In genomic region chr15:74815121-74815933, GRCh38 we compare ENCODE assay signal across 14 cellular contexts. TPM values are rescaled to one million over a fixed set of nuclear protein-coding genes. Genes with fewer than 3 reads are reported as not detected.
DNase-seq lines count a peak whose midpoint lies in the region; ATAC-seq, FAIRE-seq and TF ChIP-seq lines count a peak whose summit lies in the region.
"Had no signal": no experiment of that assay in that cellular context is flagged by ENCODE, and none has a peak within 500 bp of the region (broad histone marks: within the 10 kb centered on the region; RNA-seq: fewer than 3 reads in every experiment).

No MANE protein-coding gene starts in this region.

- TF ChIP-seq POLR2A in A549 (IDR thresholded peaks at IDR 0.05; ENCODE audit: low read length) (no peak), HepG2 (IDR thresholded peaks at IDR 0.05; ENCODE audit: insufficient read depth in 1 of 2, low read depth in 2 of 2, low read length in 2 of 2) (no peak)

- H4K20me1 ChIP-seq in HepG2 (ENCODE audit: insufficient read depth, low read length): no peaks in the 10 kb centered on the region
- H4K20me1 ChIP-seq: BLaER1 had no signal

- no peak for FAIRE-seq in A549 (lab: Jason Lieb, UNC)
- no peak for FAIRE-seq in HepG2 (lab: Jason Lieb, UNC)
- no peak for FAIRE-seq in urothelium cell line (lab: Jason Lieb, UNC)

- peaks cover 4% of the 10 kb centered on the region for H3K4me1 Mint-ChIP-seq in activated T-helper 17 cell treated with anti-CD3 and anti-CD28 coated beads, Interleukin-2, amount 50 U/mL, for 72 hours

- 67% methylated on average over 10 of the region's 10 CpGs for WGBS in A549 (ENCODE audit: missing lambda C conversion rate)
- WGBS in HepG2 (ENCODE audit: low lambda C conversion rate): 34% methylated on average over 9 of the region's 10 CpGs

- no TSS peak for BruUV-seq in HepG2 (replicated peaks; lab: Mats Ljungman, UMichigan)

- H3K27ac ChIP-seq in A549 (no peak overlapping the region), HepG2 (ENCODE audit: extremely low read length, insufficient read depth, low read length) (no peak overlapping the region)
- H3K27ac ChIP-seq: BLaER1 had no signal

- TF ChIP-seq RAD21 in A549 (conservative IDR thresholded peaks at IDR 0.05 in 1 of 2, IDR thresholded peaks at IDR 0.05 in 1 of 2): no peak
- TF ChIP-seq RAD21 in HepG2 (CRISPR knock-in tag; IDR thresholded peaks at IDR 0.05): no peak

- peak in 1 of 2 experiments; percentile 5; a peak in 1 of 6 replicates for ATAC-seq in A549
- ATAC-seq in activated T-helper 17 cell treated with anti-CD3 and anti-CD28 coated beads, Interleukin-2, amount 50 U/mL, for 72 hours (replicated peaks): no peak
- ATAC-seq in HepG2: no peak
- ATAC-seq in HG03565 (IDR thresholded peaks at IDR 0.05; ENCODE audit: unreplicated experiment): no peak
- ATAC-seq in HG03159 (IDR thresholded peaks at IDR 0.05; ENCODE audit: unreplicated experiment): no peak

- H3K4me1 ChIP-seq in A549 (peaks cover 14% of the 10 kb centered on the region), HepG2 (ENCODE audit: insufficient read depth, low read length) (peaks cover 40% of the 10 kb centered on the region)

- H3K9me3 ChIP-seq in A549: no peaks in the 10 kb centered on the region
- no peaks in the 10 kb centered on the region for H3K9me3 ChIP-seq in HepG2 (ENCODE audit: low read length)
- H3K9me3 ChIP-seq: BLaER1, esophagus squamous epithelium had no signal

- intact Hi-C loops in HepG2 (cut with micrococcal nuclease; ENCODE audit: unreplicated experiment): loop anchor here (5.0 kb wide), 1 partner anchor 33 kb away; the partner anchor contains the start of gene CSK

- H3K79me2 ChIP-seq in HepG2 (ENCODE audit: insufficient read depth, low read length): no peaks in the 10 kb centered on the region

- POLR2A ChIA-PET in A549 (lab: Yijun Ruan, JAX) (no interaction called here), HepG2 (lab: Yijun Ruan, JAX) (no interaction called here)

- no peak overlapping the region for H3K4me3 Mint-ChIP-seq in activated T-helper 17 cell treated with anti-CD3 and anti-CD28 coated beads, Interleukin-2, amount 50 U/mL, for 72 hours

- TF ChIP-seq CTCF in A549 (IDR thresholded peaks at IDR 0.05) (no peak), HepG2 (CRISPR knock-in tag; IDR thresholded peaks at IDR 0.05) (no peak)

- no peak overlapping the region for H3K9ac ChIP-seq in HepG2 (ENCODE audit: insufficient read depth, low read depth, low read length)
- H3K9ac ChIP-seq: BLaER1 had no signal

- in situ Hi-C loops in HepG2 (cut with HindIII; ENCODE audit: extremely low pct_ligation_motif_present, low pct_unique_long_range_greater_than_20kb): no loop called here

- CTCF ChIA-PET in A549 (lab: Yijun Ruan, JAX): interaction anchor here (65.6 to 66.7 kb wide), 2 partner anchors 4 to 24 kb away, joined by 1908 read pairs; partner anchors contain the start of genes CPLX3, CSK, LMAN1L and ULK3
- CTCF ChIA-PET in HepG2 (lab: Yijun Ruan, JAX; ENCODE audit: low intra/inter-chr PET ratio, low total read pairs): no interaction called here

- DNase-seq in A549 (ENCODE audit: low read depth in 1 of 2, low spot score in 1 of 2) (no peak), HT-29 (ENCODE audit: low spot score) (peak; percentile 74), HepG2 (ENCODE audit: low spot score) (no peak), urothelium cell line (ENCODE audit: low spot score) (no peak), NCI-H510A (lab: John Stamatoyannopoulos, UW) (no peak)
- DNase-seq: esophagus squamous epithelium; NCI-H1105; NCI-H774; stimulated activated naive CD4-positive, alpha-beta T cell; SW 1271 had no signal

- H2AFZ ChIP-seq in HepG2 (ENCODE audit: low read length): no peak overlapping the region

- H3K4me3 ChIP-seq in A549 (no peak overlapping the region), HepG2 (replicated peaks in 1 of 3; ENCODE audit: insufficient read depth in 1 of 3, low read depth in 2 of 3, low read length in 3 of 3) (no peak overlapping the region)
- H3K4me3 ChIP-seq: BLaER1, esophagus squamous epithelium had no signal

- H3K27me3 ChIP-seq in HepG2 (ENCODE audit: control insufficient read depth in 1 of 2, insufficient read depth in 2 of 2, low read length in 2 of 2): peaks cover under 1 to 8% of the 10 kb centered on the region in 2 experiments; a peak in 2 of 5 replicates
- H3K27me3 ChIP-seq: BLaER1, esophagus squamous epithelium had no signal

- H3K36me3 Mint-ChIP-seq in activated T-helper 17 cell treated with anti-CD3 and anti-CD28 coated beads, Interleukin-2, amount 50 U/mL, for 72 hours (ENCODE audit: low read depth): no peaks in the 10 kb centered on the region

- TF ChIP-seq EP300 in A549 (IDR thresholded peaks at IDR 0.05) (no peak), HepG2 (IDR thresholded peaks at IDR 0.05; ENCODE audit: low read depth in 2 of 2, low read length in 2 of 2) (no peak), HepG2 (CRISPR knock-in tag; IDR thresholded peaks at IDR 0.05; ENCODE audit: borderline replicate concordance) (no peak)

- H3K9me3 Mint-ChIP-seq in activated T-helper 17 cell treated with anti-CD3 and anti-CD28 coated beads, Interleukin-2, amount 50 U/mL, for 72 hours: no peaks in the 10 kb centered on the region

- H3K27ac Mint-ChIP-seq in activated T-helper 17 cell treated with anti-CD3 and anti-CD28 coated beads, Interleukin-2, amount 50 U/mL, for 72 hours: peak overlapping the region; percentile 79

- H3K27me3 Mint-ChIP-seq in activated T-helper 17 cell treated with anti-CD3 and anti-CD28 coated beads, Interleukin-2, amount 50 U/mL, for 72 hours: no peaks in the 10 kb centered on the region

- no peak overlapping the region for H3K4me2 ChIP-seq in A549
- no peak overlapping the region for H3K4me2 ChIP-seq in HepG2 (ENCODE audit: low read depth, low read length)
- H3K4me2 ChIP-seq: BLaER1 had no signal

- no peaks in the 10 kb centered on the region for H3K36me3 ChIP-seq in HepG2 (replicated peaks in 1 of 2; ENCODE audit: control insufficient read depth in 1 of 2, insufficient read depth in 2 of 2, low read length in 2 of 2)
- H3K36me3 ChIP-seq: BLaER1, esophagus squamous epithelium had no signal

RNA-seq across cellular contexts. Expression of gene LMAN1L, which starts 2.7 kb away (rescaled TPM):
- polyA plus RNA-seq in A549 (2011; rRNA removed) (not detected in 2 replicates), A549 (2017; fragmentation: RNase III; extraction: RNeasy Plus Mini Kit Qiagen cat#74134 plus additional on column Dnase treatment) (not detected in 3 replicates), HepG2 (2011; rRNA removed) (not detected in 2 replicates)
- polyA plus RNA-seq in A549 (2012; cell fraction: cytosol; rRNA removed): not detected in 2 replicates
- 0.16 and 0.47 TPM in 2 replicates for polyA plus RNA-seq in A549 (2012; cell fraction: nucleus; rRNA removed)
- polyA minus RNA-seq in A549 (2011; rRNA and poly(A)+ RNA removed): 0.08 TPM in 1 of 2 replicates, not detected in the other
- not detected in 2 replicates for total RNA-seq in HT-29 (2014; rRNA removed; shearing (Covaris generic))
- 1 to 10 TPM in 1 of 2 donors, under 1 TPM in 1; 0.82 to 1.6 TPM for total RNA-seq in activated T-helper 17 cell treated with anti-CD3 and anti-CD28 coated beads, Interleukin-2, amount 50 U/mL, for 72 hours
- not detected in 2 replicates for total RNA-seq in HepG2 (2016; rRNA removed; fragmentation: Illumina TruSeq; extraction: Trizol)
- total RNA-seq in HepG2 (2016; cell fraction: cytosol; rRNA removed; fragmentation: Illumina TruSeq; extraction: Trizol; ENCODE audit: low read depth): not detected in 2 replicates
- not detected in 2 replicates for total RNA-seq in HepG2 (2016; cell fraction: insoluble cytoplasmic fraction; rRNA removed; fragmentation: Illumina TruSeq; extraction: Trizol)
- total RNA-seq in HepG2 (2016; cell fraction: membrane; rRNA removed; fragmentation: Illumina TruSeq; extraction: Trizol): not detected in 2 replicates
- not detected in 2 replicates for total RNA-seq in HepG2 (2016; cell fraction: nucleus; rRNA removed; fragmentation: Illumina TruSeq; extraction: Trizol)
- polyA plus RNA-seq in HepG2 (2011; cell fraction: cytosol; rRNA removed): not detected in 2 replicates
- 0.17 and 0.26 TPM in 2 replicates for polyA plus RNA-seq in HepG2 (2011; cell fraction: nucleus; rRNA removed)
- polyA plus RNA-seq in HepG2 (2012): not detected in 2 replicates
- polyA plus RNA-seq in HepG2 (2016; cell fraction: cytosol; fragmentation: Illumina TruSeq; extraction: Trizol; ENCODE audit: low read depth): not detected in 2 replicates
- polyA plus RNA-seq in HepG2 (2016; cell fraction: insoluble cytoplasmic fraction; fragmentation: Illumina TruSeq; extraction: Trizol; ENCODE audit: low read depth): not detected in 2 replicates
- polyA plus RNA-seq in HepG2 (2016; cell fraction: membrane; fragmentation: Illumina TruSeq; extraction: Trizol; ENCODE audit: low read depth): not detected in 2 replicates
- not detected in 2 replicates for polyA plus RNA-seq in HepG2 (2016; cell fraction: nucleus; fragmentation: Illumina TruSeq; extraction: Trizol; ENCODE audit: insufficient read depth, low read depth)
- polyA minus RNA-seq in HepG2 (2011; rRNA and poly(A)+ RNA removed; ENCODE audit: low replicate concordance): 0.07 TPM in 1 of 2 replicates, not detected in the other
- not detected in 2 replicates for polyA minus RNA-seq in HepG2 (2011; cell fraction: cytosol; rRNA and poly(A)+ RNA removed)
- not detected in 2 replicates for polyA minus RNA-seq in HepG2 (2011; cell fraction: nucleus; rRNA and poly(A)+ RNA removed)

RNA-seq across cellular contexts. Expression of gene CPLX3, which starts 11.1 kb away (rescaled TPM):
- polyA plus RNA-seq in A549 (2011; rRNA removed) (0.05 TPM in 1 of 2 replicates, not detected in the other), A549 (2017; fragmentation: RNase III; extraction: RNeasy Plus Mini Kit Qiagen cat#74134 plus additional on column Dnase treatment) (not detected in 3 replicates), HepG2 (2011; rRNA removed) (not detected in 2 replicates)
- not detected in 2 replicates for polyA plus RNA-seq in A549 (2012; cell fraction: cytosol; rRNA removed)
- 0.08 TPM in 1 of 2 replicates, not detected in the other for polyA plus RNA-seq in A549 (2012; cell fraction: nucleus; rRNA removed)
- polyA minus RNA-seq in A549 (2011; rRNA and poly(A)+ RNA removed): not detected in 2 replicates
- total RNA-seq in HT-29 (2014; rRNA removed; shearing (Covaris generic)): 0.13 and 0.25 TPM in 2 replicates
- under 1 TPM; 0.15 to 0.19 TPM for total RNA-seq in activated T-helper 17 cell treated with anti-CD3 and anti-CD28 coated beads, Interleukin-2, amount 50 U/mL, for 72 hours
- total RNA-seq in HepG2 (2016; rRNA removed; fragmentation: Illumina TruSeq; extraction: Trizol): not detected in 2 replicates
- not detected in 2 replicates for total RNA-seq in HepG2 (2016; cell fraction: cytosol; rRNA removed; fragmentation: Illumina TruSeq; extraction: Trizol; ENCODE audit: low read depth)
- total RNA-seq in HepG2 (2016; cell fraction: insoluble cytoplasmic fraction; rRNA removed; fragmentation: Illumina TruSeq; extraction: Trizol): not detected in 2 replicates
- not detected in 2 replicates for total RNA-seq in HepG2 (2016; cell fraction: membrane; rRNA removed; fragmentation: Illumina TruSeq; extraction: Trizol)
- not detected in 2 replicates for total RNA-seq in HepG2 (2016; cell fraction: nucleus; rRNA removed; fragmentation: Illumina TruSeq; extraction: Trizol)
- not detected in 2 replicates for polyA plus RNA-seq in HepG2 (2011; cell fraction: cytosol; rRNA removed)
- 0.05 TPM in 1 of 2 replicates, not detected in the other for polyA plus RNA-seq in HepG2 (2011; cell fraction: nucleus; rRNA removed)
- polyA plus RNA-seq in HepG2 (2012): not detected in 2 replicates
- polyA plus RNA-seq in HepG2 (2016; cell fraction: cytosol; fragmentation: Illumina TruSeq; extraction: Trizol; ENCODE audit: low read depth): not detected in 2 replicates
- polyA plus RNA-seq in HepG2 (2016; cell fraction: insoluble cytoplasmic fraction; fragmentation: Illumina TruSeq; extraction: Trizol; ENCODE audit: low read depth): not detected in 2 replicates
- polyA plus RNA-seq in HepG2 (2016; cell fraction: membrane; fragmentation: Illumina TruSeq; extraction: Trizol; ENCODE audit: low read depth): not detected in 2 replicates
- not detected in 2 replicates for polyA plus RNA-seq in HepG2 (2016; cell fraction: nucleus; fragmentation: Illumina TruSeq; extraction: Trizol; ENCODE audit: insufficient read depth, low read depth)
- not detected in 2 replicates for polyA minus RNA-seq in HepG2 (2011; rRNA and poly(A)+ RNA removed; ENCODE audit: low replicate concordance)
- polyA minus RNA-seq in HepG2 (2011; cell fraction: cytosol; rRNA and poly(A)+ RNA removed): not detected in 2 replicates
- not detected in 2 replicates for polyA minus RNA-seq in HepG2 (2011; cell fraction: nucleus; rRNA and poly(A)+ RNA removed)

RNA-seq across cellular contexts. Expression of gene ULK3, which starts 27.6 kb away (rescaled TPM):
- polyA plus RNA-seq in A549 (2011; rRNA removed) (48.9 and 58.4 TPM in 2 replicates), A549 (2017; fragmentation: RNase III; extraction: RNeasy Plus Mini Kit Qiagen cat#74134 plus additional on column Dnase treatment) (23.0 to 28.1 TPM (median 28.0 TPM) in 3 replicates), HepG2 (2011; rRNA removed) (23.7 and 25.1 TPM in 2 replicates)
- 42.6 and 54.4 TPM in 2 replicates for polyA plus RNA-seq in A549 (2012; cell fraction: cytosol; rRNA removed)
- polyA plus RNA-seq in A549 (2012; cell fraction: nucleus; rRNA removed): 338 and 363 TPM in 2 replicates
- 35.4 and 62.0 TPM in 2 replicates for polyA minus RNA-seq in A549 (2011; rRNA and poly(A)+ RNA removed)
- total RNA-seq in HT-29 (2014; rRNA removed; shearing (Covaris generic)): 96.4 and 97.0 TPM in 2 replicates
- 10 to 100 TPM; 44.1 to 46.7 TPM for total RNA-seq in activated T-helper 17 cell treated with anti-CD3 and anti-CD28 coated beads, Interleukin-2, amount 50 U/mL, for 72 hours
- total RNA-seq in HepG2 (2016; rRNA removed; fragmentation: Illumina TruSeq; extraction: Trizol): 8.2 and 15.2 TPM in 2 replicates
- 7.6 and 8.1 TPM in 2 replicates for total RNA-seq in HepG2 (2016; cell fraction: cytosol; rRNA removed; fragmentation: Illumina TruSeq; extraction: Trizol; ENCODE audit: low read depth)
- total RNA-seq in HepG2 (2016; cell fraction: insoluble cytoplasmic fraction; rRNA removed; fragmentation: Illumina TruSeq; extraction: Trizol): 8.9 and 14.6 TPM in 2 replicates
- 17.8 and 17.9 TPM in 2 replicates for total RNA-seq in HepG2 (2016; cell fraction: membrane; rRNA removed; fragmentation: Illumina TruSeq; extraction: Trizol)
- total RNA-seq in HepG2 (2016; cell fraction: nucleus; rRNA removed; fragmentation: Illumina TruSeq; extraction: Trizol): 13.8 and 17.0 TPM in 2 replicates
- 10.1 and 12.4 TPM in 2 replicates for polyA plus RNA-seq in HepG2 (2011; cell fraction: cytosol; rRNA removed)
- polyA plus RNA-seq in HepG2 (2011; cell fraction: nucleus; rRNA removed): 149 and 163 TPM in 2 replicates
- 11.8 and 16.1 TPM in 2 replicates for polyA plus RNA-seq in HepG2 (2012)
- 9.7 and 10.4 TPM in 2 replicates for polyA plus RNA-seq in HepG2 (2016; cell fraction: cytosol; fragmentation: Illumina TruSeq; extraction: Trizol; ENCODE audit: low read depth)
- 7.6 and 10.2 TPM in 2 replicates for polyA plus RNA-seq in HepG2 (2016; cell fraction: insoluble cytoplasmic fraction; fragmentation: Illumina TruSeq; extraction: Trizol; ENCODE audit: low read depth)
- polyA plus RNA-seq in HepG2 (2016; cell fraction: membrane; fragmentation: Illumina TruSeq; extraction: Trizol; ENCODE audit: low read depth): 15.2 and 26.1 TPM in 2 replicates
- 43.8 and 44.9 TPM in 2 replicates for polyA plus RNA-seq in HepG2 (2016; cell fraction: nucleus; fragmentation: Illumina TruSeq; extraction: Trizol; ENCODE audit: insufficient read depth, low read depth)
- polyA minus RNA-seq in HepG2 (2011; rRNA and poly(A)+ RNA removed; ENCODE audit: low replicate concordance): 13.8 and 70.3 TPM in 2 replicates
- 4.8 and 5.1 TPM in 2 replicates for polyA minus RNA-seq in HepG2 (2011; cell fraction: cytosol; rRNA and poly(A)+ RNA removed)
- 11.6 and 13.2 TPM in 2 replicates for polyA minus RNA-seq in HepG2 (2011; cell fraction: nucleus; rRNA and poly(A)+ RNA removed)

RNA-seq across cellular contexts. Expression of gene CSK, which starts 33.4 kb away (rescaled TPM):
- 17.8 and 22.2 TPM in 2 replicates for polyA plus RNA-seq in A549 (2011; rRNA removed)
- 55.3 and 62.7 TPM in 2 replicates for polyA plus RNA-seq in A549 (2012; cell fraction: cytosol; rRNA removed)
- 86.8 and 128 TPM in 2 replicates for polyA plus RNA-seq in A549 (2012; cell fraction: nucleus; rRNA removed)
- polyA plus RNA-seq in A549 (2017; fragmentation: RNase III; extraction: RNeasy Plus Mini Kit Qiagen cat#74134 plus additional on column Dnase treatment): 56.7 to 63.0 TPM (median 61.6 TPM) in 3 replicates
- 42.9 and 46.8 TPM in 2 replicates for polyA minus RNA-seq in A549 (2011; rRNA and poly(A)+ RNA removed)
- 54.7 and 60.2 TPM in 2 replicates for total RNA-seq in HT-29 (2014; rRNA removed; shearing (Covaris generic))
- total RNA-seq in activated T-helper 17 cell treated with anti-CD3 and anti-CD28 coated beads, Interleukin-2, amount 50 U/mL, for 72 hours: 100 to 1,000 TPM; 176 to 316 TPM
- total RNA-seq in HepG2 (2016; rRNA removed; fragmentation: Illumina TruSeq; extraction: Trizol): 20.6 and 21.3 TPM in 2 replicates
- 8.5 and 9.2 TPM in 2 replicates for total RNA-seq in HepG2 (2016; cell fraction: cytosol; rRNA removed; fragmentation: Illumina TruSeq; extraction: Trizol; ENCODE audit: low read depth)
- total RNA-seq in HepG2 (2016; cell fraction: insoluble cytoplasmic fraction; rRNA removed; fragmentation: Illumina TruSeq; extraction: Trizol): 17.5 and 21.5 TPM in 2 replicates
- total RNA-seq in HepG2 (2016; cell fraction: membrane; rRNA removed; fragmentation: Illumina TruSeq; extraction: Trizol): 24.6 and 31.5 TPM in 2 replicates
- 22.6 and 23.4 TPM in 2 replicates for total RNA-seq in HepG2 (2016; cell fraction: nucleus; rRNA removed; fragmentation: Illumina TruSeq; extraction: Trizol)
- 12.5 and 18.8 TPM in 2 replicates for polyA plus RNA-seq in HepG2 (2011; rRNA removed)
- 13.9 and 14.0 TPM in 2 replicates for polyA plus RNA-seq in HepG2 (2011; cell fraction: cytosol; rRNA removed)
- polyA plus RNA-seq in HepG2 (2011; cell fraction: nucleus; rRNA removed): 67.4 and 72.0 TPM in 2 replicates
- 26.5 and 39.5 TPM in 2 replicates for polyA plus RNA-seq in HepG2 (2012)
- 10.3 and 12.4 TPM in 2 replicates for polyA plus RNA-seq in HepG2 (2016; cell fraction: cytosol; fragmentation: Illumina TruSeq; extraction: Trizol; ENCODE audit: low read depth)
- 42.9 and 49.6 TPM in 2 replicates for polyA plus RNA-seq in HepG2 (2016; cell fraction: insoluble cytoplasmic fraction; fragmentation: Illumina TruSeq; extraction: Trizol; ENCODE audit: low read depth)
- polyA plus RNA-seq in HepG2 (2016; cell fraction: membrane; fragmentation: Illumina TruSeq; extraction: Trizol; ENCODE audit: low read depth): 24.4 and 34.3 TPM in 2 replicates
- polyA plus RNA-seq in HepG2 (2016; cell fraction: nucleus; fragmentation: Illumina TruSeq; extraction: Trizol; ENCODE audit: insufficient read depth, low read depth): 80.5 and 84.1 TPM in 2 replicates
- 34.0 and 51.8 TPM in 2 replicates for polyA minus RNA-seq in HepG2 (2011; rRNA and poly(A)+ RNA removed; ENCODE audit: low replicate concordance)
- polyA minus RNA-seq in HepG2 (2011; cell fraction: cytosol; rRNA and poly(A)+ RNA removed): 19.3 and 20.3 TPM in 2 replicates
- 23.4 and 28.1 TPM in 2 replicates for polyA minus RNA-seq in HepG2 (2011; cell fraction: nucleus; rRNA and poly(A)+ RNA removed)

RNA-seq across cellular contexts. Expression of gene SCAMP2, which starts 57.8 kb away (rescaled TPM):
- polyA plus RNA-seq in A549 (2011; rRNA removed) (128 TPM in 2 replicates), A549 (2017; fragmentation: RNase III; extraction: RNeasy Plus Mini Kit Qiagen cat#74134 plus additional on column Dnase treatment) (40.4 to 43.3 TPM (median 41.5 TPM) in 3 replicates), HepG2 (2011; rRNA removed) (121 and 137 TPM in 2 replicates)
- 66.6 and 93.6 TPM in 2 replicates for polyA plus RNA-seq in A549 (2012; cell fraction: cytosol; rRNA removed)
- polyA plus RNA-seq in A549 (2012; cell fraction: nucleus; rRNA removed): 96.7 and 99.0 TPM in 2 replicates
- 199 and 259 TPM in 2 replicates for polyA minus RNA-seq in A549 (2011; rRNA and poly(A)+ RNA removed)
- total RNA-seq in HT-29 (2014; rRNA removed; shearing (Covaris generic)): 45.6 and 57.4 TPM in 2 replicates
- total RNA-seq in activated T-helper 17 cell treated with anti-CD3 and anti-CD28 coated beads, Interleukin-2, amount 50 U/mL, for 72 hours: 100 to 1,000 TPM in 1 of 2 donors, 10 to 100 TPM in 1; 87.1 to 111 TPM
- total RNA-seq in HepG2 (2016; rRNA removed; fragmentation: Illumina TruSeq; extraction: Trizol): 23.6 and 34.8 TPM in 2 replicates
- 9.6 and 11.5 TPM in 2 replicates for total RNA-seq in HepG2 (2016; cell fraction: cytosol; rRNA removed; fragmentation: Illumina TruSeq; extraction: Trizol; ENCODE audit: low read depth)
- 21.6 and 36.5 TPM in 2 replicates for total RNA-seq in HepG2 (2016; cell fraction: insoluble cytoplasmic fraction; rRNA removed; fragmentation: Illumina TruSeq; extraction: Trizol)
- 19.1 and 19.4 TPM in 2 replicates for total RNA-seq in HepG2 (2016; cell fraction: membrane; rRNA removed; fragmentation: Illumina TruSeq; extraction: Trizol)
- 34.8 and 43.1 TPM in 2 replicates for total RNA-seq in HepG2 (2016; cell fraction: nucleus; rRNA removed; fragmentation: Illumina TruSeq; extraction: Trizol)
- polyA plus RNA-seq in HepG2 (2011; cell fraction: cytosol; rRNA removed): 79.1 and 105 TPM in 2 replicates
- 60.5 and 61.0 TPM in 2 replicates for polyA plus RNA-seq in HepG2 (2011; cell fraction: nucleus; rRNA removed)
- polyA plus RNA-seq in HepG2 (2012): 46.1 and 60.6 TPM in 2 replicates
- polyA plus RNA-seq in HepG2 (2016; cell fraction: cytosol; fragmentation: Illumina TruSeq; extraction: Trizol; ENCODE audit: low read depth): 13.9 and 15.3 TPM in 2 replicates
- polyA plus RNA-seq in HepG2 (2016; cell fraction: insoluble cytoplasmic fraction; fragmentation: Illumina TruSeq; extraction: Trizol; ENCODE audit: low read depth): 40.8 and 49.5 TPM in 2 replicates
- polyA plus RNA-seq in HepG2 (2016; cell fraction: membrane; fragmentation: Illumina TruSeq; extraction: Trizol; ENCODE audit: low read depth): 19.7 and 19.9 TPM in 2 replicates
- 82.6 and 86.5 TPM in 2 replicates for polyA plus RNA-seq in HepG2 (2016; cell fraction: nucleus; fragmentation: Illumina TruSeq; extraction: Trizol; ENCODE audit: insufficient read depth, low read depth)
- polyA minus RNA-seq in HepG2 (2011; rRNA and poly(A)+ RNA removed; ENCODE audit: low replicate concordance): 153 and 215 TPM in 2 replicates
- 43.0 and 53.0 TPM in 2 replicates for polyA minus RNA-seq in HepG2 (2011; cell fraction: cytosol; rRNA and poly(A)+ RNA removed)
- polyA minus RNA-seq in HepG2 (2011; cell fraction: nucleus; rRNA and poly(A)+ RNA removed): 19.7 and 32.7 TPM in 2 replicates

Comparison
In these comparisons a context has a peak if more than half of its experiments do, and no peak if none do; other contexts are left out.
1. Of the 38 proteins assayed by ChIP-seq in both HepG2 and A549: peak only in HepG2: none; only in A549: KDM1A; in both: none; in neither: 37.